Comparison of ENCODE assay signal across 8 cellular contexts in the genomic region with DNA sequence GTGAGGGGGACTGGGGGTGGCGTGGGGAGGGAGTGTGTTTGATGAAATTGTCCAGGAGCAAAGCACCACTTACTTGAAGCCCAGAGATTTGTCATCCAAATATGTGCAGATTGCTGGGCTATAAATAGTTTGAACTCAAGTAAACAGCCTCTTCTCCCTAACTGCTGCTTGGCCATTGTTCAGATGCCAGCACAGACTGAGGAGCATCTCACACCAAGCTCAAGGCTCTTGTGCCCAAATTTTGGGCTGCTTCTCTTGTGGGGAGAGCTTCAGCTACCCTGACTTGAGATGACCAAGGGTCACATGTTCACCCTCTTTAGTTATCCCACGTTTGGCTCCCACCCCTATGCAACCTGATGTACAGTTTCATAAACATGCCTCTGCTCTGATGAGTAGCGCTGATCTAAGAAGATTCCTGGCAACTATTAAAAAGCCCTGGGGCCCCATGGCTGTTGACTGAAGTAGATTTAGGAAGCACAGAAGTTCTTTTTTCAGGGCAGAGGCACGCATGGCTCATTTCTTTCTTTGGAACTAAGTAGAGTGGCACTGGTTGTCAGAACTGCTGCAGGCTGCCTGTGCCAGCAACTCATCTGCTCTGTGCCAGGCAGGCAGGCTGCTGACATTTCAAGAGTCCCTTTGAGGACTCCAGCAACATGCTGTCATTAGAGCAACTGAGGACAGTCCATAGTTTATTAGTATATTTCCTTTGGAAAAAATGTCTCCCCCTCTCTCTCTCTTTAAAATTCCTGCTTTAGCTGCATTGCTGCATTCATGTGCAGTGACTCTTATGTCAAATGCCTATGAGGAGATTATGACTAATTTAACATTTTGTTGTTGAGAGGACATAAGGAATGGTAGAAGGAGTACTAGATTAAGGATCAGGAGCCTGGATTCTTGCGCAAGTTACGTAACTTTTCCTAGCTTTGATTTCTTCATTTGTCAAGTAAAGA. TPM values are rescaled to one million over a fixed set of nuclear protein-coding genes. Genes with fewer than 3 reads are reported as not detected.
DNase-seq lines count a peak whose midpoint lies in the region; ATAC-seq and TF ChIP-seq lines count a peak whose summit lies in the region.

No MANE protein-coding gene starts in this region.

- peaks cover 29% of the 10 kb centered on the region for H3K4me1 ChIP-seq in suprapubic skin

- TF ChIP-seq EP300 in suprapubic skin (IDR thresholded peaks at IDR 0.05) = no peak

- in situ Hi-C loops in brain microvascular endothelial cell (cut with HindIII; ENCODE audit: low pct_ligation_motif_present, low sequenced_read_pairs) = no loop called here

- WGBS in suprapubic skin = 17% methylated on average over 6 of the region's 6 CpGs

- DNase-seq in HFF-Myc (ENCODE audit: extremely low read depth, low read depth) = peak; percentile 87
- DNase-seq in brain microvascular endothelial cell = peak; percentile 67
- DNase-seq in kidney epithelial cell (ENCODE audit: low read depth) = peak; percentile 39
- peak in 1 of 2 donors; percentile 70 for DNase-seq in suprapubic skin (ENCODE audit: low spot score in 2 of 2)
- DNase-seq in activated naive CD4-positive, alpha-beta T cell treated with anti-CD3 and anti-CD28 coated beads, Interleukin-2, amount 50 U/mL, for 72 hours (ENCODE audit: low spot score in 2 of 2) = no peak
- no peak for DNase-seq in NCI-H146 (lab: John Stamatoyannopoulos, UW)
- no peak for DNase-seq in activated CD4-positive, alpha-beta T cell treated with anti-CD3 and anti-CD28 coated beads for 4 hours
- DNase-seq in stimulated activated CD4-positive, alpha-beta T cell treated with anti-CD3 and anti-CD28 coated beads, Interleukin-4, amount 100 ng/mL, for 1 hour = no peak

- no peaks in the 10 kb centered on the region for H3K36me3 Mint-ChIP-seq in activated naive CD4-positive, alpha-beta T cell treated with anti-CD3 and anti-CD28 coated beads, Interleukin-2, amount 50 U/mL, for 72 hours

- H3K36me3 ChIP-seq in brain microvascular endothelial cell (replicated peaks) (no peaks in the 10 kb centered on the region), kidney epithelial cell (ENCODE audit: control insufficient read depth, insufficient read depth, low read length) (no peaks in the 10 kb centered on the region), suprapubic skin (no peaks in the 10 kb centered on the region)

- TF ChIP-seq CTCF in HFF-Myc (IDR thresholded peaks at IDR 0.05; ENCODE audit: low read depth, low read length, missing control alignments) = no peak
- no peak for TF ChIP-seq CTCF in brain microvascular endothelial cell (IDR thresholded peaks at IDR 0.05; ENCODE audit: low read depth, low read length, missing control alignments)
- TF ChIP-seq CTCF in kidney epithelial cell (IDR thresholded peaks at IDR 0.05; ENCODE audit: insufficient read depth, low read length, poor library complexity, severe bottlenecking) = no peak
- no peak for TF ChIP-seq CTCF in suprapubic skin (IDR thresholded peaks at IDR 0.05)

- TF ChIP-seq POLR2A in suprapubic skin (IDR thresholded peaks at IDR 0.05) = no peak

- H3K9me3 Mint-ChIP-seq in activated naive CD4-positive, alpha-beta T cell treated with anti-CD3 and anti-CD28 coated beads, Interleukin-2, amount 50 U/mL, for 72 hours = no peaks in the 10 kb centered on the region

- peak overlapping the region in 1 of 2 donors; percentile 32 for H3K27ac Mint-ChIP-seq in activated naive CD4-positive, alpha-beta T cell treated with anti-CD3 and anti-CD28 coated beads, Interleukin-2, amount 50 U/mL, for 72 hours

- ATAC-seq in activated naive CD4-positive, alpha-beta T cell treated with anti-CD3 and anti-CD28 coated beads, Interleukin-2, amount 50 U/mL, for 72 hours = no peak

- H3K4me3 ChIP-seq in HFF-Myc (replicated peaks; ENCODE audit: low read depth, low read length) (peak overlapping the region; percentile 6; the same call in 1 of the 2 replicates), brain microvascular endothelial cell (ENCODE audit: low read depth, low read length) (no peak overlapping the region), kidney epithelial cell (ENCODE audit: low read depth, low read length) (no peak overlapping the region), suprapubic skin (no peak overlapping the region)

- H3K27ac ChIP-seq in brain microvascular endothelial cell (peak overlapping the region; percentile 97), suprapubic skin (peak overlapping the region; percentile 88)

- H3K9me3 ChIP-seq in suprapubic skin = no peaks in the 10 kb centered on the region

- H3K27me3 ChIP-seq in brain microvascular endothelial cell (replicated peaks) (no peaks in the 10 kb centered on the region), kidney epithelial cell (ENCODE audit: control insufficient read depth, insufficient read depth, low read length) (no peaks in the 10 kb centered on the region), suprapubic skin (no peaks in the 10 kb centered on the region)

RNA-seq across cellular contexts. Expression of a gene that starts 9.6 kb away (rescaled TPM):
- total RNA-seq in kidney epithelial cell (71.0 and 74.1 TPM in 2 replicates), suprapubic skin (10 to 100 TPM; 17.2 to 40.8 (median 32.0) TPM)
- total RNA-seq in activated naive CD4-positive, alpha-beta T cell treated with anti-CD3 and anti-CD28 coated beads, Interleukin-2, amount 50 U/mL, for 72 hours = 10 to 100 TPM in 1 of 2 donors, 1 to 10 TPM in 1; 2.0 to 10.5 TPM

RNA-seq across cellular contexts. Expression of a gene that starts 51.0 kb away (rescaled TPM):
- total RNA-seq in kidney epithelial cell (80.5 and 92.5 TPM in 2 replicates), suprapubic skin (100 to 1,000 TPM in 3 of 4 donors, 10 to 100 TPM in 1; 94.1 to 128 (median 113) TPM)
- 10 to 100 TPM; 58.2 to 59.8 TPM for total RNA-seq in activated naive CD4-positive, alpha-beta T cell treated with anti-CD3 and anti-CD28 coated beads, Interleukin-2, amount 50 U/mL, for 72 hours

Comparison
In these comparisons a context has a peak if more than half of its experiments do, and no peak if none do; other contexts are left out.
1. DNase-seq: peak in HFF-Myc (single experiment), brain microvascular endothelial cell (single experiment) and kidney epithelial cell (single experiment); none in activated naive CD4-positive, alpha-beta T cell treated with anti-CD3 and anti-CD28 coated beads, Interleukin-2, amount 50 U/mL, for 72 hours (0 of 2), NCI-H146 (single experiment), activated CD4-positive, alpha-beta T cell treated with anti-CD3 and anti-CD28 coated beads for 4 hours (0 of 2) and stimulated activated CD4-positive, alpha-beta T cell treated with anti-CD3 and anti-CD28 coated beads, Interleukin-4, amount 100 ng/mL, for 1 hour (single experiment).